ENCODE assay signal across 1 cellular context in genomic region chr18:57776767-57777166, GRCh38.
TF ChIP-seq lines count a peak whose summit lies in the region.

No MANE protein-coding gene starts in this region.

TF ChIP-seq in SK-N-SH, 30 proteins besides CTCF, POLR2A, EP300 and RAD21 (continued from another document):
- TF ChIP-seq ELF1 (IDR thresholded peaks at IDR 0.05) (no peak), GABPA (IDR thresholded peaks at IDR 0.05; ENCODE audit: low read depth) (no peak), FOXM1 (IDR thresholded peaks at IDR 0.05; ENCODE audit: low read depth) (no peak), REST (IDR thresholded peaks at IDR 0.05; ENCODE audit: low read depth, low read length) (no peak), GATA2 (CRISPR knock-in tag; IDR thresholded peaks at IDR 0.05) (no peak)
